18 cellular contexts compared by ENCODE assay signal in the genomic region with DNA sequence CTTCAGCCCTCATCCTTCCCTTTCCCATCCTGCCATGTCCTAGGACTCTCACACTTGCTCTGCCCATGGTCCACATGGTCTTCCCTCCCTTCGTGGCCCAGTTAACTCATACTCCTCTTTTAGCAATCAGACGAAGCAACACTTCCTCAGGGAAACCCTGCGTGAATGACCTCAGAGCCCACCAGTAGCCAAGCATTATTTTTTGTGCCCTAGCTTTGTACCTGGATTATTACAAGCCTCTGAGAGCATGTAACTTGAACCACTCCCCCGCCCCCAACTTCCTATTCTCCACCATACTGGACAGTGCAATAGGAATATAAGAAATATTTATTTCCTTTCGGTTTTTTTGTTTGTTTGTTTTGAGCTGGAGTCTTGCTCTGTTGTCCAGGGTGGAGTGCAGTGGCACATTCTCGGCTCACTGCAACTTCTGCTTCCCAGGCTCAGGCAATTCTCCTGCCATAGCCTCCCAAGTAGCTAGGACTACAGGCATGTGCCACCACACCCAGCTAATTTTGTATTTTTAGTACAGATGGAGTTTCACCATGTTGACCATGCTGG. TPM values are rescaled to one million over a fixed set of nuclear protein-coding genes. Genes with fewer than 3 reads are reported as not detected.
DNase-seq lines count a peak whose midpoint lies in the region; ATAC-seq and TF ChIP-seq lines count a peak whose summit lies in the region.
"Had no signal": no experiment of that assay in that cellular context is flagged by ENCODE, and none has a peak within 500 bp of the region (broad histone marks: within the 10 kb centered on the region; RNA-seq: fewer than 3 reads in every experiment).

No MANE protein-coding gene starts in this region.

- TF ChIP-seq POLR2A in esophagus squamous epithelium (IDR thresholded peaks at IDR 0.05): no peak

- ATAC-seq in RWPE2 (ENCODE audit: low read depth) (no peak), HG02884 (IDR thresholded peaks at IDR 0.05; ENCODE audit: unreplicated experiment) (no peak), left lung (no peak)
- ATAC-seq: gastroesophageal sphincter had no signal

- H3K9ac ChIP-seq in skeletal muscle satellite cell (ENCODE audit: low read depth, low read length): peak overlapping the region; percentile 78
- H3K9ac ChIP-seq: parathyroid adenoma had no signal

- peaks cover 1 to 15% (median 3%) of the 10 kb centered on the region in 3 donors for H3K36me3 Mint-ChIP-seq in CD8-positive, alpha-beta memory T cell
- H3K36me3 Mint-ChIP-seq: immature natural killer cell had no signal

- no peak for DNase-seq in CD8-positive, alpha-beta memory T cell
- DNase-seq in RWPE2 (ENCODE audit: low spot score): no peak
- DNase-seq in esophagus squamous epithelium (lab: John Stamatoyannopoulos, UW): no peak
- no peak for DNase-seq in GM10248 (ENCODE audit: extremely low spot score)
- no peak for DNase-seq in left lung
- no peak for DNase-seq in GM19240 (ENCODE audit: insufficient read length, low spot score)
- DNase-seq: activated T-cell treated with anti-CD3 and anti-CD28 coated beads, Interleukin-2, amount 50 U/mL, for 24 hours; immature natural killer cell; midbrain; NCI-H1694; NCI-H510A; stimulated activated CD4-positive, alpha-beta T cell treated with anti-CD3 and anti-CD28 coated beads, Interleukin-12 subunit alpha, Interleukin-12 subunit beta, amount 100 ng/mL, for 4 hours had no signal

- H3K4me2 ChIP-seq in skeletal muscle satellite cell (ENCODE audit: low read length): peak overlapping the region; percentile 48

- H3K4me1 ChIP-seq in CD8-positive, alpha-beta memory T cell (ENCODE audit: insufficient read depth, low read length): peaks cover 16% of the 10 kb centered on the region
- H3K4me1 ChIP-seq in RWPE2 (ENCODE audit: insufficient read depth, poor library complexity, severe bottlenecking): peaks cover 8% of the 10 kb centered on the region
- H3K4me1 ChIP-seq in esophagus squamous epithelium: peaks cover 12 to 46% (median 15%) of the 10 kb centered on the region in 3 donors
- H3K4me1 ChIP-seq in skeletal muscle satellite cell (ENCODE audit: control insufficient read depth, insufficient read depth, low read length): peaks cover 69% of the 10 kb centered on the region
- peaks cover 13 to 49% of the 10 kb centered on the region in 2 donors for H3K4me1 ChIP-seq in left lung

- intact Hi-C loops in esophagus squamous epithelium (cut with DNase I): no loop called here
- intact Hi-C loops in left lung (cut with DNase I): no loop called here

- 66 to 80% methylated on average over 6 of the region's 6 CpGs for WGBS in esophagus squamous epithelium, 2 donors

- no peak overlapping the region for H3K27ac Mint-ChIP-seq in CD8-positive, alpha-beta memory T cell

- H3K4me3 Mint-ChIP-seq in CD8-positive, alpha-beta memory T cell: peak overlapping the region in 2 of 7 donors; percentile 73 to 90

- no peaks in the 10 kb centered on the region for H3K9me3 ChIP-seq in CD8-positive, alpha-beta memory T cell (ENCODE audit: low read length)
- H3K9me3 ChIP-seq in RWPE2 (ENCODE audit: severe bottlenecking) (no peaks in the 10 kb centered on the region), esophagus squamous epithelium (no peaks in the 10 kb centered on the region), skeletal muscle satellite cell (replicated peaks; ENCODE audit: low read length) (no peaks in the 10 kb centered on the region), left lung (no peaks in the 10 kb centered on the region)
- H3K9me3 ChIP-seq: adrenal gland, gastroesophageal sphincter had no signal

- POLR2A ChIA-PET in CD8-positive, alpha-beta memory T cell (lab: Charles Lee): no interaction called here
- POLR2A ChIA-PET in GM10248 (lab: Yijun Ruan, JAX): no interaction called here

- H3K4me1 Mint-ChIP-seq in CD8-positive, alpha-beta memory T cell: peaks cover 19 to 23% (median 20%) of the 10 kb centered on the region in 3 donors

- peak overlapping the region; percentile 15 for H3K27ac ChIP-seq in CD8-positive, alpha-beta memory T cell (ENCODE audit: low read depth, low read length)
- H3K27ac ChIP-seq in RWPE2 (ENCODE audit: poor library complexity, severe bottlenecking): peak overlapping the region; percentile 83
- peak overlapping the region; percentile 11 to 96 (median 67) for H3K27ac ChIP-seq in esophagus squamous epithelium
- peak overlapping the region in 1 of 2 donors; percentile 94 for H3K27ac ChIP-seq in left lung
- H3K27ac ChIP-seq: parathyroid adenoma had no signal

- H3K27me3 ChIP-seq in CD8-positive, alpha-beta memory T cell (ENCODE audit: insufficient read depth, low read length, poor library complexity, severe bottlenecking): no peaks in the 10 kb centered on the region
- no peaks in the 10 kb centered on the region for H3K27me3 ChIP-seq in RWPE2 (ENCODE audit: insufficient read depth, poor library complexity, severe bottlenecking)
- H3K27me3 ChIP-seq in esophagus squamous epithelium: no peaks in the 10 kb centered on the region
- no peaks in the 10 kb centered on the region for H3K27me3 ChIP-seq in skeletal muscle satellite cell (ENCODE audit: control insufficient read depth, insufficient read depth, low read length)
- no peaks in the 10 kb centered on the region for H3K27me3 ChIP-seq in left lung
- H3K27me3 ChIP-seq: adrenal gland, gastroesophageal sphincter had no signal

- no peak for TF ChIP-seq CTCF in RWPE2 (IDR thresholded peaks at IDR 0.05; ENCODE audit: poor library complexity, severe bottlenecking)
- TF ChIP-seq CTCF in esophagus squamous epithelium (IDR thresholded peaks at IDR 0.05): no peak
- TF ChIP-seq CTCF in GM10248 (IDR thresholded peaks at IDR 0.05; ENCODE audit: control extremely low read depth, extremely low read depth, low read depth, missing control alignments): no peak
- no peak for TF ChIP-seq CTCF in left lung (IDR thresholded peaks at IDR 0.05)

- no peaks in the 10 kb centered on the region for H3K36me3 ChIP-seq in CD8-positive, alpha-beta memory T cell (ENCODE audit: insufficient read depth, low read length)
- no peaks in the 10 kb centered on the region for H3K36me3 ChIP-seq in RWPE2 (ENCODE audit: low read depth)
- H3K36me3 ChIP-seq in esophagus squamous epithelium: no peaks in the 10 kb centered on the region
- H3K36me3 ChIP-seq in skeletal muscle satellite cell (ENCODE audit: insufficient read depth, low read length): peaks cover 13% of the 10 kb centered on the region
- no peaks in the 10 kb centered on the region for H3K36me3 ChIP-seq in left lung
- H3K36me3 ChIP-seq: adrenal gland, gastroesophageal sphincter had no signal

- H3K4me3 ChIP-seq in CD8-positive, alpha-beta memory T cell (ENCODE audit: low read length): no peak overlapping the region
- H3K4me3 ChIP-seq in RWPE2 (ENCODE audit: severe bottlenecking) (no peak overlapping the region), esophagus squamous epithelium (no peak overlapping the region), skeletal muscle satellite cell (ENCODE audit: low read length) (peak overlapping the region; percentile 23), left lung (no peak overlapping the region)
- H3K4me3 ChIP-seq: adrenal gland, gastroesophageal sphincter had no signal

- H3K9me3 Mint-ChIP-seq in CD8-positive, alpha-beta memory T cell: peaks cover 0 to 8% (median 0%) of the 10 kb centered on the region in 5 donors
- H3K9me3 Mint-ChIP-seq: activated T-cell treated with anti-CD3 and anti-CD28 coated beads, Interleukin-2, amount 50 U/mL, for 24 hours; central memory CD8-positive, alpha-beta T cell; immature natural killer cell had no signal

- CTCF ChIA-PET in CD8-positive, alpha-beta memory T cell (lab: Charles Lee): no interaction called here
- CTCF ChIA-PET in GM10248 (lab: Yijun Ruan, JAX): interaction anchor here (1.0 to 1.5 kb wide), 3 partner anchors 8 to 17 kb away, joined by 3 to 5 read pairs (median 4); no protein-coding TSS in a partner anchor

- H3K27me3 Mint-ChIP-seq in CD8-positive, alpha-beta memory T cell: no peaks in the 10 kb centered on the region
- H3K27me3 Mint-ChIP-seq: activated T-cell treated with anti-CD3 and anti-CD28 coated beads, Interleukin-2, amount 50 U/mL, for 24 hours; central memory CD8-positive, alpha-beta T cell had no signal

RNA-seq across cellular contexts. Expression of a gene that starts 2.9 kb away (rescaled TPM):
- total RNA-seq in CD8-positive, alpha-beta memory T cell: 1 to 10 TPM; 5.2 to 7.3 TPM
- 9.8 TPM for polyA plus RNA-seq in CD8-positive, alpha-beta memory T cell
- total RNA-seq in esophagus squamous epithelium (10 to 100 TPM; 14.3 to 45.6 (median 16.8) TPM), left lung (10 to 100 TPM; 18.7 to 33.3 TPM)
- 7.6 and 20.8 TPM in 2 replicates for total RNA-seq in skeletal muscle satellite cell (2012; rRNA removed)
